ENCODE assay signal across 1 cellular context in the genomic region with DNA sequence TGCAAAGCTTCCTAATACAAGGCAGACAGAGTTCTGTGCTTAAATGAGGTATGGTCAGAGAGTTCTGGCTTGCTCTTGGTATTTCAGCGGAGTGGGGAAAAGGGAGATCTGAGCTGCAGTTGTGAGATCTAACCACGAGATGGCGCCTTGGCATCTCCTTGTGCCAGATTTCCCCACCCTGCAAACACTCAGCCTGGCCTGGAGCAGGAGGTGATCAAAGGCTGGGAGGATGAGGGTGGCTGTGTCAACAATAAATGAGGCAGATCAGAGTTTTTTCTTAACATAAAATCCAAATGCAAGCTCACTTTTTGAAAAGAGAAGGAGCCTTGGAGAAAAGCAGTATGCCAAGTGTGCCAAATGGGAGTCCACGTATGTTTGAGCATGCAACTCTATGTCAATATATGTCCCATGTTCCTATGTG.
TF ChIP-seq lines count a peak whose summit lies in the region.

No MANE protein-coding gene starts in this region.

TF ChIP-seq in K562, 482 proteins besides CTCF, POLR2A, EP300 and RAD21 (continues in another document):
- TF ChIP-seq NFIC (IDR thresholded peaks at IDR 0.05) (0 out of 2 replicates have a peak, but pooled peaks have one; percentile 19), MAFG (tag; conservative IDR thresholded peaks at IDR 0.05) (no peak), TSC22D4 (tag; IDR thresholded peaks at IDR 0.05) (no peak), MLLT1 (IDR thresholded peaks at IDR 0.05) (no peak), TEAD1 (CRISPR knock-in tag; IDR thresholded peaks at IDR 0.05) (0 out of 4 replicates have a peak, but pooled peaks of 1 of the 2 experiments have one; percentile 38), ARID2 (IDR thresholded peaks at IDR 0.05) (peak; percentile 75; the same call in 1 of the 2 replicates), HDGF (IDR thresholded peaks at IDR 0.05) (0 out of 2 replicates have a peak, but pooled peaks have one; percentile 68), ZBTB11 (CRISPR knock-in tag; IDR thresholded peaks at IDR 0.05) (peak in 1 of 3 experiments; percentile 20; a peak in 1 of 6 replicates), ZFP36 (IDR thresholded peaks at IDR 0.05; ENCODE audit: low read depth, low read length, partially characterized antibody) (peak; percentile 14), ETV5 (CRISPR knock-in tag; IDR thresholded peaks at IDR 0.05; ENCODE audit: low read depth) (0 out of 2 replicates have a peak, but pooled peaks have one; percentile 27), TEAD4 (IDR thresholded peaks at IDR 0.05; ENCODE audit: low read length) (peak; percentile 20; the same call in 1 of the 2 replicates), TEAD4 (CRISPR knock-in tag; IDR thresholded peaks at IDR 0.05; ENCODE audit: borderline replicate concordance) (no peak), SP1 (CRISPR knock-in tag; IDR thresholded peaks at IDR 0.05) (peak; percentile 62), ELF2 (CRISPR knock-in tag; IDR thresholded peaks at IDR 0.05) (0 out of 2 replicates have a peak, but pooled peaks have one; percentile 18), HCFC1 (IDR thresholded peaks at IDR 0.05; ENCODE audit: low read depth, low read length) (no peak), HNRNPL (IDR thresholded peaks at IDR 0.05; ENCODE audit: low read depth, low read length) (0 out of 2 replicates have a peak, but pooled peaks have one; percentile 31), CTBP1 (IDR thresholded peaks at IDR 0.05; ENCODE audit: borderline replicate concordance) (peak; percentile 21; the same call in 1 of the 2 replicates), KLF16 (IDR thresholded peaks at IDR 0.05) (0 out of 2 replicates have a peak, but pooled peaks have one; percentile 16), STAG1 (CRISPR knock-in tag; IDR thresholded peaks at IDR 0.05; ENCODE audit: borderline replicate concordance) (peak; percentile 90), FOXP4 (CRISPR knock-in tag; IDR thresholded peaks at IDR 0.05; ENCODE audit: borderline replicate concordance) (no peak), XRCC5 (IDR thresholded peaks at IDR 0.05; ENCODE audit: low read depth, low read length) (peak; percentile 80; the same call in 1 of the 2 replicates), MAZ (CRISPR knock-in tag; conservative IDR thresholded peaks at IDR 0.05 in 1 of 2, IDR thresholded peaks at IDR 0.05 in 1 of 2) (0 out of 4 replicates have a peak, but pooled peaks of 1 of the 2 experiments have one; percentile 31), ZNF408 (CRISPR knock-in tag; IDR thresholded peaks at IDR 0.05; ENCODE audit: low read depth) (no peak), ETV1 (tag; conservative IDR thresholded peaks at IDR 0.05; ENCODE audit: low read depth) (0 out of 2 replicates have a peak, but pooled peaks have one; percentile 9)
- TF ChIP-seq, protein P1, sequence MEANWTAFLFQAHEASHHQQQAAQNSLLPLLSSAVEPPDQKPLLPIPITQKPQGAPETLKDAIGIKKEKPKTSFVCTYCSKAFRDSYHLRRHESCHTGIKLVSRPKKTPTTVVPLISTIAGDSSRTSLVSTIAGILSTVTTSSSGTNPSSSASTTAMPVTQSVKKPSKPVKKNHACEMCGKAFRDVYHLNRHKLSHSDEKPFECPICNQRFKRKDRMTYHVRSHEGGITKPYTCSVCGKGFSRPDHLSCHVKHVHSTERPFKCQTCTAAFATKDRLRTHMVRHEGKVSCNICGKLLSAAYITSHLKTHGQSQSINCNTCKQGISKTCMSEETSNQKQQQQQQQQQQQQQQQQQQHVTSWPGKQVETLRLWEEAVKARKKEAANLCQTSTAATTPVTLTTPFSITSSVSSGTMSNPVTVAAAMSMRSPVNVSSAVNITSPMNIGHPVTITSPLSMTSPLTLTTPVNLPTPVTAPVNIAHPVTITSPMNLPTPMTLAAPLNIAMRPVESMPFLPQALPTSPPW (CRISPR knock-in tag; IDR thresholded peaks at IDR 0.05), result no peak
- TF ChIP-seq, protein P2, sequence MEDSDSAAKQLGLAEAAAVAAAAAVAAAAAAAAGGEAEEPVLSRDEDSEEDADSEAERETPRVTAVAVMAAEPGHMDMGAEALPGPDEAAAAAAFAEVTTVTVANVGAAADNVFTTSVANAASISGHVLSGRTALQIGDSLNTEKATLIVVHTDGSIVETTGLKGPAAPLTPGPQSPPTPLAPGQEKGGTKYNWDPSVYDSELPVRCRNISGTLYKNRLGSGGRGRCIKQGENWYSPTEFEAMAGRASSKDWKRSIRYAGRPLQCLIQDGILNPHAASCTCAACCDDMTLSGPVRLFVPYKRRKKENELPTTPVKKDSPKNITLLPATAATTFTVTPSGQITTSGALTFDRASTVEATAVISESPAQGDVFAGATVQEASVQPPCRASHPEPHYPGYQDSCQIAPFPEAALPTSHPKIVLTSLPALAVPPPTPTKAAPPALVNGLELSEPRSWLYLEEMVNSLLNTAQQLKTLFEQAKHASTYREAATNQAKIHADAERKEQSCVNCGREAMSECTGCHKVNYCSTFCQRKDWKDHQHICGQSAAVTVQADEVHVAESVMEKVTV (CRISPR knock-in tag; IDR thresholded peaks at IDR 0.05), result peak; percentile 68; the same call in 1 of the 2 replicates
- TF ChIP-seq, protein P3, sequence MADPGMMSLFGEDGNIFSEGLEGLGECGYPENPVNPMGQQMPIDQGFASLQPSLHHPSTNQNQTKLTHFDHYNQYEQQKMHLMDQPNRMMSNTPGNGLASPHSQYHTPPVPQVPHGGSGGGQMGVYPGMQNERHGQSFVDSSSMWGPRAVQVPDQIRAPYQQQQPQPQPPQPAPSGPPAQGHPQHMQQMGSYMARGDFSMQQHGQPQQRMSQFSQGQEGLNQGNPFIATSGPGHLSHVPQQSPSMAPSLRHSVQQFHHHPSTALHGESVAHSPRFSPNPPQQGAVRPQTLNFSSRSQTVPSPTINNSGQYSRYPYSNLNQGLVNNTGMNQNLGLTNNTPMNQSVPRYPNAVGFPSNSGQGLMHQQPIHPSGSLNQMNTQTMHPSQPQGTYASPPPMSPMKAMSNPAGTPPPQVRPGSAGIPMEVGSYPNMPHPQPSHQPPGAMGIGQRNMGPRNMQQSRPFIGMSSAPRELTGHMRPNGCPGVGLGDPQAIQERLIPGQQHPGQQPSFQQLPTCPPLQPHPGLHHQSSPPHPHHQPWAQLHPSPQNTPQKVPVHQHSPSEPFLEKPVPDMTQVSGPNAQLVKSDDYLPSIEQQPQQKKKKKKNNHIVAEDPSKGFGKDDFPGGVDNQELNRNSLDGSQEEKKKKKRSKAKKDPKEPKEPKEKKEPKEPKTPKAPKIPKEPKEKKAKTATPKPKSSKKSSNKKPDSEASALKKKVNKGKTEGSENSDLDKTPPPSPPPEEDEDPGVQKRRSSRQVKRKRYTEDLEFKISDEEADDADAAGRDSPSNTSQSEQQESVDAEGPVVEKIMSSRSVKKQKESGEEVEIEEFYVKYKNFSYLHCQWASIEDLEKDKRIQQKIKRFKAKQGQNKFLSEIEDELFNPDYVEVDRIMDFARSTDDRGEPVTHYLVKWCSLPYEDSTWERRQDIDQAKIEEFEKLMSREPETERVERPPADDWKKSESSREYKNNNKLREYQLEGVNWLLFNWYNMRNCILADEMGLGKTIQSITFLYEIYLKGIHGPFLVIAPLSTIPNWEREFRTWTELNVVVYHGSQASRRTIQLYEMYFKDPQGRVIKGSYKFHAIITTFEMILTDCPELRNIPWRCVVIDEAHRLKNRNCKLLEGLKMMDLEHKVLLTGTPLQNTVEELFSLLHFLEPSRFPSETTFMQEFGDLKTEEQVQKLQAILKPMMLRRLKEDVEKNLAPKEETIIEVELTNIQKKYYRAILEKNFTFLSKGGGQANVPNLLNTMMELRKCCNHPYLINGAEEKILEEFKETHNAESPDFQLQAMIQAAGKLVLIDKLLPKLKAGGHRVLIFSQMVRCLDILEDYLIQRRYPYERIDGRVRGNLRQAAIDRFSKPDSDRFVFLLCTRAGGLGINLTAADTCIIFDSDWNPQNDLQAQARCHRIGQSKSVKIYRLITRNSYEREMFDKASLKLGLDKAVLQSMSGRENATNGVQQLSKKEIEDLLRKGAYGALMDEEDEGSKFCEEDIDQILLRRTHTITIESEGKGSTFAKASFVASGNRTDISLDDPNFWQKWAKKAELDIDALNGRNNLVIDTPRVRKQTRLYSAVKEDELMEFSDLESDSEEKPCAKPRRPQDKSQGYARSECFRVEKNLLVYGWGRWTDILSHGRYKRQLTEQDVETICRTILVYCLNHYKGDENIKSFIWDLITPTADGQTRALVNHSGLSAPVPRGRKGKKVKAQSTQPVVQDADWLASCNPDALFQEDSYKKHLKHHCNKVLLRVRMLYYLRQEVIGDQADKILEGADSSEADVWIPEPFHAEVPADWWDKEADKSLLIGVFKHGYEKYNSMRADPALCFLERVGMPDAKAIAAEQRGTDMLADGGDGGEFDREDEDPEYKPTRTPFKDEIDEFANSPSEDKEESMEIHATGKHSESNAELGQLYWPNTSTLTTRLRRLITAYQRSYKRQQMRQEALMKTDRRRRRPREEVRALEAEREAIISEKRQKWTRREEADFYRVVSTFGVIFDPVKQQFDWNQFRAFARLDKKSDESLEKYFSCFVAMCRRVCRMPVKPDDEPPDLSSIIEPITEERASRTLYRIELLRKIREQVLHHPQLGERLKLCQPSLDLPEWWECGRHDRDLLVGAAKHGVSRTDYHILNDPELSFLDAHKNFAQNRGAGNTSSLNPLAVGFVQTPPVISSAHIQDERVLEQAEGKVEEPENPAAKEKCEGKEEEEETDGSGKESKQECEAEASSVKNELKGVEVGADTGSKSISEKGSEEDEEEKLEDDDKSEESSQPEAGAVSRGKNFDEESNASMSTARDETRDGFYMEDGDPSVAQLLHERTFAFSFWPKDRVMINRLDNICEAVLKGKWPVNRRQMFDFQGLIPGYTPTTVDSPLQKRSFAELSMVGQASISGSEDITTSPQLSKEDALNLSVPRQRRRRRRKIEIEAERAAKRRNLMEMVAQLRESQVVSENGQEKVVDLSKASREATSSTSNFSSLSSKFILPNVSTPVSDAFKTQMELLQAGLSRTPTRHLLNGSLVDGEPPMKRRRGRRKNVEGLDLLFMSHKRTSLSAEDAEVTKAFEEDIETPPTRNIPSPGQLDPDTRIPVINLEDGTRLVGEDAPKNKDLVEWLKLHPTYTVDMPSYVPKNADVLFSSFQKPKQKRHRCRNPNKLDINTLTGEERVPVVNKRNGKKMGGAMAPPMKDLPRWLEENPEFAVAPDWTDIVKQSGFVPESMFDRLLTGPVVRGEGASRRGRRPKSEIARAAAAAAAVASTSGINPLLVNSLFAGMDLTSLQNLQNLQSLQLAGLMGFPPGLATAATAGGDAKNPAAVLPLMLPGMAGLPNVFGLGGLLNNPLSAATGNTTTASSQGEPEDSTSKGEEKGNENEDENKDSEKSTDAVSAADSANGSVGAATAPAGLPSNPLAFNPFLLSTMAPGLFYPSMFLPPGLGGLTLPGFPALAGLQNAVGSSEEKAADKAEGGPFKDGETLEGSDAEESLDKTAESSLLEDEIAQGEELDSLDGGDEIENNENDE (IDR thresholded peaks at IDR 0.05; ENCODE audit: low read depth, low read length), result no peak
- TF ChIP-seq, protein P4, sequence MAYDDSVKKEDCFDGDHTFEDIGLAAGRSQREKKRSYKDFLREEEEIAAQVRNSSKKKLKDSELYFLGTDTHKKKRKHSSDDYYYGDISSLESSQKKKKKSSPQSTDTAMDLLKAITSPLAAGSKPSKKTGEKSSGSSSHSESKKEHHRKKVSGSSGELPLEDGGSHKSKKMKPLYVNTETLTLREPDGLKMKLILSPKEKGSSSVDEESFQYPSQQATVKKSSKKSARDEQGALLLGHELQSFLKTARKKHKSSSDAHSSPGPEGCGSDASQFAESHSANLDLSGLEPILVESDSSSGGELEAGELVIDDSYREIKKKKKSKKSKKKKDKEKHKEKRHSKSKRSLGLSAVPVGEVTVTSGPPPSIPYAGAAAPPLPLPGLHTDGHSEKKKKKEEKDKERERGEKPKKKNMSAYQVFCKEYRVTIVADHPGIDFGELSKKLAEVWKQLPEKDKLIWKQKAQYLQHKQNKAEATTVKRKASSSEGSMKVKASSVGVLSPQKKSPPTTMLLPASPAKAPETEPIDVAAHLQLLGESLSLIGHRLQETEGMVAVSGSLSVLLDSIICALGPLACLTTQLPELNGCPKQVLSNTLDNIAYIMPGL (CRISPR knock-in tag; IDR thresholded peaks at IDR 0.05), result 0 out of 2 replicates have a peak, but pooled peaks have one; percentile 55
